ENCODE assay signal across 19 cellular contexts in genomic region chr19:7246601-7247000, GRCh38. TPM values are rescaled to one million over a fixed set of nuclear protein-coding genes. Genes with fewer than 3 reads are reported as not detected.
DNase-seq lines count a peak whose midpoint lies in the region; ATAC-seq, FAIRE-seq and TF ChIP-seq lines count a peak whose summit lies in the region.
"Had no signal": no experiment of that assay in that cellular context is flagged by ENCODE, and none has a peak within 500 bp of the region (broad histone marks: within the 10 kb centered on the region; RNA-seq: fewer than 3 reads in every experiment).

No MANE protein-coding gene starts in this region.

- peak overlapping the region; percentile 94 for H3K27ac Mint-ChIP-seq in Calu3 (ENCODE audit: unreplicated experiment)

- H3K56ac ChIP-seq in H1 (replicated peaks; ENCODE audit: insufficient read length, low read depth, low read length): no peak overlapping the region

- no peak for TF ChIP-seq RAD21 in H1 (IDR thresholded peaks at IDR 0.05 in 1 of 2, conservative IDR thresholded peaks at IDR 0.05 in 1 of 2; ENCODE audit: low read depth in 2 of 2, low read length in 2 of 2)

- H3K79me1 ChIP-seq in H1 (ENCODE audit: low read depth, low read length): peaks cover 3% of the 10 kb centered on the region; the same call in 1 of the 2 replicates

- H4K91ac ChIP-seq in H1 (replicated peaks; ENCODE audit: insufficient read length, low read length): no peak overlapping the region

- TF ChIP-seq CTCF in Calu3 (IDR thresholded peaks at IDR 0.05; ENCODE audit: unreplicated experiment) (no peak), PC-9 (conservative IDR thresholded peaks at IDR 0.05) (no peak), H1 (IDR thresholded peaks at IDR 0.05; ENCODE audit: control extremely low read depth in 1 of 3, insufficient read depth in 1 of 3, low read depth in 1 of 3, low read length in 3 of 3) (no peak), tibial artery (IDR thresholded peaks at IDR 0.05) (no peak)

- H4K20me1 ChIP-seq in PC-9 (ENCODE audit: insufficient read depth) (no peaks in the 10 kb centered on the region), H1 (replicated peaks in 1 of 2; ENCODE audit: control insufficient read depth in 1 of 2, insufficient read depth in 2 of 2, low read length in 2 of 2) (no peaks in the 10 kb centered on the region)

- H2BK20ac ChIP-seq in H1 (ENCODE audit: low read length): no peak overlapping the region

- H3K4me2 ChIP-seq in PC-9: no peak overlapping the region
- no peak overlapping the region for H3K4me2 ChIP-seq in H1 (ENCODE audit: insufficient read depth in 1 of 2, low read depth in 2 of 2, low read length in 2 of 2)

- H3K9me3 Mint-ChIP-seq in Calu3 (ENCODE audit: low read depth, unreplicated experiment): peaks cover 5% of the 10 kb centered on the region

- no peaks in the 10 kb centered on the region for H3K27me3 Mint-ChIP-seq in Calu3 (ENCODE audit: unreplicated experiment)

- H3K36me3 Mint-ChIP-seq in Calu3 (ENCODE audit: insufficient read depth, unreplicated experiment): no peaks in the 10 kb centered on the region

- H3K27me3 ChIP-seq in PC-9 (ENCODE audit: insufficient read depth, low read depth) (no peaks in the 10 kb centered on the region), H1 (replicated peaks in 1 of 4; ENCODE audit: control insufficient read depth in 3 of 4, extremely low read depth in 1 of 4, insufficient read depth in 3 of 4, low read length in 3 of 4) (no peaks in the 10 kb centered on the region), tibial artery (no peaks in the 10 kb centered on the region), right cardiac atrium (ENCODE audit: control insufficient read depth, insufficient read depth) (no peaks in the 10 kb centered on the region)

- no peak overlapping the region for H2BK15ac ChIP-seq in H1 (ENCODE audit: low read length)

- 90% methylated on average over 2 of the region's 2 CpGs; no CpG with 5 or more reads in 1 of the 2 experiments for WGBS in H1 (ENCODE audit: extremely low coverage in 1 of 2, insufficient coverage in 1 of 2, insufficient read length in 1 of 2, insufficient replicate concordance in 2 of 2, low coverage in 1 of 2, low lambda C conversion rate in 2 of 2, missing lambda C conversion rate in 1 of 2), 2 experiments
- 96% methylated on average over 2 of the region's 2 CpGs for WGBS in right cardiac atrium

- no peak for TF ChIP-seq POLR2A in H1 (IDR thresholded peaks at IDR 0.05; ENCODE audit: control extremely low read depth in 1 of 2, low read depth in 2 of 2, low read length in 2 of 2)

- ATAC-seq in HG03521 (IDR thresholded peaks at IDR 0.05; ENCODE audit: unreplicated experiment) (no peak), right cardiac atrium (no peak)
- ATAC-seq: PC-3, SK-N-SH treated with all-trans-retinoic acid at 6 μM for 48 hours had no signal

- H3K36me3 ChIP-seq in PC-9 (ENCODE audit: low read depth) (no peaks in the 10 kb centered on the region), H1 (ENCODE audit: control insufficient read depth in 2 of 4, insufficient read depth in 4 of 4, low read length in 3 of 4) (peaks cover 0 to 5% (median 0%) of the 10 kb centered on the region in 4 experiments; a peak in 1 of 8 replicates), tibial artery (no peaks in the 10 kb centered on the region)

- H2BK5ac ChIP-seq in H1 (ENCODE audit: low read depth, low read length): no peak overlapping the region

- no peak overlapping the region for H4K5ac ChIP-seq in H1 (ENCODE audit: insufficient read length, low read depth, low read length)

- CTCF ChIA-PET in Calu3 (lab: Charles Lee) (interaction anchor here (0.9 kb wide), 1 partner anchor 98 kb away, joined by 3 read pairs; no protein-coding TSS in a partner anchor), PC-9 (lab: Charles Lee) (no interaction called here), H1 (lab: Charles Lee; ENCODE audit: partially characterized antibody) (interaction anchor here (0.8 to 2.1 kb wide), 4 partner anchors 21 to 95 kb away, joined by 3 to 5 read pairs (median 4); no protein-coding TSS in a partner anchor)

- no peak for TF ChIP-seq EP300 in H1 (IDR thresholded peaks at IDR 0.05; ENCODE audit: borderline replicate concordance in 1 of 2, low read depth in 2 of 2, low read length in 2 of 2)

- no peak overlapping the region for H3K23ac ChIP-seq in H1 (ENCODE audit: insufficient read length)

- H3K27ac ChIP-seq in PC-9: peak overlapping the region; percentile 28; the same call in 1 of the 2 replicates
- no peak overlapping the region for H3K27ac ChIP-seq in H1 (ENCODE audit: low read depth, low read length)
- H3K27ac ChIP-seq in tibial artery: peak overlapping the region; percentile 58 to 61
- H3K27ac ChIP-seq in right cardiac atrium (ENCODE audit: low read length): no peak overlapping the region
- H3K27ac ChIP-seq: C4-2B, GM23248, RWPE1 had no signal

- POLR2A ChIA-PET in PC-9 (lab: Charles Lee; ENCODE audit: unreplicated experiment) (no interaction called here), H1 (lab: Charles Lee; ENCODE audit: partially characterized antibody) (no interaction called here)

- H3K79me2 ChIP-seq in PC-9 (ENCODE audit: low read depth) (no peaks in the 10 kb centered on the region), H1 (ENCODE audit: control insufficient read depth in 1 of 2, insufficient read depth in 2 of 2, low read length in 2 of 2) (peaks cover 0 to 22% of the 10 kb centered on the region in 2 experiments; a peak in 1 of 4 replicates)

- no peaks in the 10 kb centered on the region for H3K9me2 ChIP-seq in PC-9 (ENCODE audit: insufficient read depth)

- H3K4me3 Mint-ChIP-seq in Calu3 (ENCODE audit: low read depth, unreplicated experiment): no peak overlapping the region

- no peak overlapping the region for H3K4ac ChIP-seq in H1 (replicated peaks; ENCODE audit: insufficient read length, low read depth, low read length)

- no peak overlapping the region for H3K18ac ChIP-seq in H1 (ENCODE audit: extremely low read depth, low read length)

- H3K23me2 ChIP-seq in H1 (ENCODE audit: low read depth, low read length): no peaks in the 10 kb centered on the region

- H3K9me3 ChIP-seq in PC-9 (ENCODE audit: insufficient read depth, low read depth): no peaks in the 10 kb centered on the region
- peaks cover 7 to 10% of the 10 kb centered on the region in 2 experiments; a peak in 2 of 4 replicates for H3K9me3 ChIP-seq in H1 (ENCODE audit: insufficient read depth in 2 of 2, low read depth in 1 of 2, low read length in 1 of 2)
- peaks cover 0 to 4% (median 0%) of the 10 kb centered on the region in 3 donors for H3K9me3 ChIP-seq in tibial artery
- no peaks in the 10 kb centered on the region for H3K9me3 ChIP-seq in right cardiac atrium (ENCODE audit: control insufficient read depth, low read length)

- H2BK120ac ChIP-seq in H1 (replicated peaks; ENCODE audit: low read depth, low read length): no peak overlapping the region

- intact Hi-C loops in Calu3 (cut with micrococcal nuclease; ENCODE audit: unreplicated experiment): no loop called here
- intact Hi-C loops in PC-9 (cut with micrococcal nuclease; ENCODE audit: unreplicated experiment): no loop called here
- intact Hi-C loops in tibial artery (cut with DNase I; ENCODE audit: low total_unique reads): no loop called here
- intact Hi-C loops in right cardiac atrium (cut with DNase I): no loop called here

- no peak overlapping the region for H3K9ac ChIP-seq in H1 (replicated peaks in 1 of 4; ENCODE audit: extremely low read depth in 1 of 4, low read depth in 3 of 4, low read length in 3 of 4)
- H3K9ac ChIP-seq: GM23248 had no signal

- no peak overlapping the region for H3K4me3 ChIP-seq in PC-9
- no peak overlapping the region for H3K4me3 ChIP-seq in H1 (ENCODE audit: extremely low read depth in 1 of 4, insufficient read depth in 2 of 4, low read depth in 3 of 4, low read length in 4 of 4)
- H3K4me3 ChIP-seq in tibial artery: no peak overlapping the region
- no peak overlapping the region for H3K4me3 ChIP-seq in right cardiac atrium (ENCODE audit: low read length)
- H3K4me3 ChIP-seq: GM23248 had no signal

- BruUV-seq in Calu3 (replicated peaks; lab: Mats Ljungman, UMichigan): no TSS peak
- no TSS peak for BruUV-seq in PC-9 (replicated peaks; lab: Mats Ljungman, UMichigan)

- H2AFZ ChIP-seq in PC-9: no peak overlapping the region
- H2AFZ ChIP-seq in H1 (ENCODE audit: low read length): no peak overlapping the region
- H2AFZ ChIP-seq: GM23248 had no signal

- H2BK12ac ChIP-seq in H1 (ENCODE audit: low read depth, low read length): no peak overlapping the region

- no peaks in the 10 kb centered on the region for H3F3A ChIP-seq in PC-9 (ENCODE audit: insufficient read depth, low read depth)

- no peak overlapping the region for H2AK5ac ChIP-seq in H1 (ENCODE audit: low read depth, low read length)

- H4K8ac ChIP-seq in H1 (ENCODE audit: extremely low read depth, insufficient read depth, low read length): no peak overlapping the region

- H3K4me1 ChIP-seq in PC-9 (replicated peaks; ENCODE audit: insufficient read depth) (peaks cover 6% of the 10 kb centered on the region), H1 (replicated peaks in 1 of 4; ENCODE audit: control insufficient read depth in 3 of 4, insufficient read depth in 4 of 4, low read length in 3 of 4) (no peaks in the 10 kb centered on the region), tibial artery (peaks cover 6 to 76% (median 33%) of the 10 kb centered on the region in 4 donors), right cardiac atrium (ENCODE audit: control insufficient read depth, insufficient read depth, low read length) (peaks cover 7% of the 10 kb centered on the region)

- DNase-seq in Calu3 (no peak), PC-9 (no peak), H1 (ENCODE audit: low read depth in 1 of 2, low spot score in 2 of 2) (no peak), tibial artery (no peak), urothelium cell line (ENCODE audit: low spot score) (no peak), right cardiac atrium (no peak)
- DNase-seq: DMS79 treated with DMSO at 0.1 percent for 48 hours, GM23248, Karpas-422, NCI-H1417 treated with DMSO at 0.1 percent for 48 hours, NCI-H1930, NCI-H526, PC-3, SIG-M5 had no signal

- H3K14ac ChIP-seq in H1 (ENCODE audit: insufficient read length): no peak overlapping the region

- FAIRE-seq in H1 (lab: Jason Lieb, UNC) (no peak), urothelium cell line (lab: Jason Lieb, UNC) (no peak)
- FAIRE-seq: GM19239 had no signal

- H3K4me1 Mint-ChIP-seq in Calu3 (ENCODE audit: low read depth, unreplicated experiment): no peaks in the 10 kb centered on the region

TF ChIP-seq in H1, 55 proteins besides CTCF, POLR2A, EP300 and RAD21 (continues in another document):
- no peak for TF ChIP-seq SUZ12 (IDR thresholded peaks at IDR 0.05; ENCODE audit: low read length)

RNA-seq across cellular contexts. Expression of gene INSR, which starts 47.6 kb away (rescaled TPM):
- total RNA-seq in Calu3 (2022) (7.4 and 8.4 TPM in 2 replicates), PC-9 (2021) (9.3 and 18.9 TPM in 2 replicates), right cardiac atrium (10 to 100 TPM; 48.2 to 58.6 (median 55.8) TPM)
- total RNA-seq in H1 (2021; fragmentation: NEBNext Ultra II Directional; extraction: Animal tissue kit (Norgen Biotek cat#: 25700)): 48.7 and 51.0 TPM in 2 replicates
- polyA plus RNA-seq in H1 (2011; rRNA removed) (13.1 and 23.0 TPM in 2 replicates), right cardiac atrium (17.3 TPM)
- 14.0 TPM for polyA plus RNA-seq in H1 (2011; cell fraction: cytosol; rRNA removed)
- 67.6 TPM for polyA plus RNA-seq in H1 (2011; cell fraction: nucleus; rRNA removed)
- 19.9 to 25.1 TPM (median 21.9 TPM) in 4 replicates for polyA plus RNA-seq in H1 (2012, experiment 1 of 2)
- polyA plus RNA-seq in H1 (2012, experiment 2 of 2): 2.9 TPM
- polyA plus RNA-seq in H1 (2013, experiment 1 of 2): 21.5 TPM
- 20.9 TPM for polyA plus RNA-seq in H1 (2013, experiment 2 of 2)
- polyA minus RNA-seq in H1 (2011; rRNA and poly(A)+ RNA removed): 137 and 179 TPM in 2 replicates
- 53.8 TPM for polyA minus RNA-seq in H1 (2011; cell fraction: cytosol; rRNA and poly(A)+ RNA removed)
- 71.7 TPM for polyA minus RNA-seq in H1 (2011; cell fraction: nucleus; rRNA and poly(A)+ RNA removed)

Comparison
In these comparisons a context has a peak if more than half of its experiments do, and no peak if none do; other contexts are left out.
1. H3K27ac ChIP-seq: peak in PC-9 (single experiment) and tibial artery (2 of 2); none in H1 (single experiment) and right cardiac atrium (single experiment).